Comparison of ENCODE assay signal across 8 cellular contexts in the genomic region with DNA sequence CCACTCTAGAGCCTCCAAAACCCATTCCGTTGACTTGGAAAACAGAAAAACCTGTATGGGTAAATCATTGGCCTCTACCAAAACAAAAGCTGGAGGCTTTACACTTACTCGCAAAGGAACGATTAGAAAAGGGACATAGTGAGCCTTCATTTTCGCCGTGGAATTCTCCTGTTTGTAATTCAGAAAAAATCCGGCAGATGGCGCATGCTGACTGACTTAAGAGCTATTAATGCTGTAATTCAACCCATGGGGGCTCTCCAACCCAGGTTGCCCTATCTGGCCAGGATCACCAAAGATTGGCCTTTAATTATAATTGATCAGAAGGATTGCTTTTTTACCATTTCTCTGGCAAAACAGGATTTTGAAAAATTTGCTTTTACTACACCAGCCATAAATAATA.
DNase-seq lines count a peak whose midpoint lies in the region; ATAC-seq and TF ChIP-seq lines count a peak whose summit lies in the region.

No MANE protein-coding gene starts in this region.

- TF ChIP-seq CTCF in gastroesophageal sphincter (IDR thresholded peaks at IDR 0.05) = peak; percentile 54 to 80 (median 66)

- DNase-seq in left cardiac atrium = peak; percentile 26
- DNase-seq in Right ventricle myocardium inferior (ENCODE audit: missing footprints) = no peak
- DNase-seq in NCI-H82 (lab: John Stamatoyannopoulos, UW) = peak; percentile 60
- DNase-seq in activated T-cell treated with anti-CD3 and anti-CD28 coated beads, Interleukin-2, amount 50 U/mL, for 1 hour = peak; percentile 45
- DNase-seq in stimulated activated CD4-positive, alpha-beta T cell treated with anti-CD3 and anti-CD28 coated beads, Interleukin-12 subunit alpha, Interleukin-12 subunit beta, amount 100 ng/mL, for 24 hours (ENCODE audit: low read depth in 2 of 2) = peak; percentile 9 to 24
- DNase-seq in SHP77 treated with DMSO at 0.1 percent for 48 hours (lab: John Stamatoyannopoulos, UW) = no peak

- ATAC-seq in left cardiac atrium (no peak), Right ventricle myocardium inferior (no peak), gastroesophageal sphincter (no peak), GM21423 (IDR thresholded peaks at IDR 0.05; ENCODE audit: unreplicated experiment) (no peak)

- H3K4me3 ChIP-seq in gastroesophageal sphincter = no peak overlapping the region

- peaks cover 0 to 23% (median 0%) of the 10 kb centered on the region in 3 donors for H3K9me3 ChIP-seq in gastroesophageal sphincter

- H3K27ac ChIP-seq in gastroesophageal sphincter = no peak overlapping the region

- H3K36me3 ChIP-seq in gastroesophageal sphincter = no peaks in the 10 kb centered on the region

- H3K4me1 ChIP-seq in gastroesophageal sphincter = peaks cover 0 to 13% (median 0%) of the 10 kb centered on the region in 3 donors

- TF ChIP-seq POLR2A in gastroesophageal sphincter (IDR thresholded peaks at IDR 0.05) = no peak

- no peaks in the 10 kb centered on the region for H3K27me3 ChIP-seq in gastroesophageal sphincter

- 31 to 47% methylated on average over 7 of the region's 7 CpGs for WGBS in gastroesophageal sphincter (ENCODE audit: low coverage in 1 of 2), 2 donors

- intact Hi-C loops in left cardiac atrium (cut with DNase I) = no loop called here
- intact Hi-C loops in Right ventricle myocardium inferior (cut with DNase I) = loop anchor here (5.0 kb wide), 1 partner anchor 93 kb away; a partner anchor contains a TSS

- no peak for TF ChIP-seq EP300 in gastroesophageal sphincter (IDR thresholded peaks at IDR 0.05)

Comparison
In these comparisons a context has a peak if more than half of its experiments do, and no peak if none do; other contexts are left out.
1. DNase-seq: peak in left cardiac atrium (single experiment), NCI-H82 (single experiment), activated T-cell treated with anti-CD3 and anti-CD28 coated beads, Interleukin-2, amount 50 U/mL, for 1 hour (single experiment) and stimulated activated CD4-positive, alpha-beta T cell treated with anti-CD3 and anti-CD28 coated beads, Interleukin-12 subunit alpha, Interleukin-12 subunit beta, amount 100 ng/mL, for 24 hours (2 of 2); none in Right ventricle myocardium inferior (single experiment) and SHP77 treated with DMSO at 0.1 percent for 48 hours (single experiment).